Comparison of ENCODE assay signal across 14 cellular contexts in the genomic region with DNA sequence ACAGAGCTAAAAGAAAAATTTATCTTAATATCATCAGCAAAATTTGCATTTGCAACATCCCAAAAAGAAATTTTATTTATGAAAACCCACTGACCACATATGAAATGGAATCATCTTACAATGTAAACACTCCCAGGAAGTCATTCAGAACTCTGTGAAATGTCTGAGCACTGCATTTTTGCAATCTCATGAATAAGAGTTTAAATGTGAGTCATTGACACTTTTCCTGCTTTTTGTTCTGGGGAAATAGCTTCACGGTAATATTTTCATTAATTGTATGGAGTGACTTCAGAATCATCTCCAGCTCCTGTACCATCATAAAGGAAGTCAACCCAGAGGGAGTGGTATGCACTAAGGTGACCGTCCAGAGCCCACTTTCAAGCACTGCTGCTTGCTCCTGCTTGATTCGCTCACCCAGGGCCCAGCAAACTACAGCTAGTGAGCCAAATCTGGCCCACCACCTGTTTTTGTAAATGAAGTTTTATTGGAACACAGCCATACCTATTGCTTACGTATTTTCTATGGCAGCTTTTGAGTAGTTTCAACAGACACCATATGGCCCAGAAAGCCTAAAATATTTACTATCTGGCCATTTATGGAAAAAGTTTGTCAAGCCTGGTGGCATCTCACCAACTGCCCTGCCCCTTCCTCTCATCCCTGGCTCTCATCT. TPM values are rescaled to one million over a fixed set of nuclear protein-coding genes. Genes with fewer than 3 reads are reported as not detected.
DNase-seq lines count a peak whose midpoint lies in the region; ATAC-seq and TF ChIP-seq lines count a peak whose summit lies in the region.
"Had no signal": no experiment of that assay in that cellular context is flagged by ENCODE, and none has a peak within 500 bp of the region (broad histone marks: within the 10 kb centered on the region; RNA-seq: fewer than 3 reads in every experiment).

No MANE protein-coding gene starts in this region.

- ATAC-seq in left lobe of liver (no peak), HG03025 (IDR thresholded peaks at IDR 0.05; ENCODE audit: low FRiP score, unreplicated experiment) (no peak)
- ATAC-seq: left cardiac atrium had no signal

- DNase-seq in A172 (ENCODE audit: low spot score) (peak; percentile 22), HPDE6-E6E7 (ENCODE audit: extremely low spot score) (peak; percentile 44), astrocyte of the hippocampus (ENCODE audit: low read depth, low spot score) (peak; percentile 52), hepatic stellate cell (ENCODE audit: low spot score) (peak; percentile 46), left lobe of liver (ENCODE audit: low spot score) (no peak), coronary artery (ENCODE audit: low spot score) (no peak), NCI-H1048 (lab: John Stamatoyannopoulos, UW) (no peak)
- DNase-seq: activated CD8-positive, alpha-beta memory T cell treated with anti-CD3 and anti-CD28 coated beads, Interleukin-2, amount 50 U/mL, for 4 hours; Karpas-422; left cardiac atrium; NCI-H2029; WERI-Rb-1 had no signal

- peak overlapping the region in 1 of 2 donors; percentile 17 for H3K27ac ChIP-seq in coronary artery
- H3K27ac ChIP-seq: neural progenitor cell, WERI-Rb-1 had no signal

- no peak overlapping the region for H3K4me3 ChIP-seq in coronary artery
- H3K4me3 ChIP-seq: neural progenitor cell had no signal

- no peak for TF ChIP-seq CTCF in coronary artery (IDR thresholded peaks at IDR 0.05)

RNA-seq across cellular contexts. Expression of gene EDNRA, which starts 17.3 kb away (rescaled TPM):
- total RNA-seq in A172 (2014; rRNA removed; shearing (Covaris generic)), result 0.31 and 0.57 TPM in 2 replicates
- 2.0 TPM for total RNA-seq in left lobe of liver

Comparison
In these comparisons a context has a peak if more than half of its experiments do, and no peak if none do; other contexts are left out.
1. DNase-seq: peak in A172 (single experiment), HPDE6-E6E7 (single experiment), astrocyte of the hippocampus (single experiment) and hepatic stellate cell (single experiment); none in left lobe of liver (single experiment), coronary artery (single experiment) and NCI-H1048 (single experiment).